8 cellular contexts compared by ENCODE assay signal in the genomic region with DNA sequence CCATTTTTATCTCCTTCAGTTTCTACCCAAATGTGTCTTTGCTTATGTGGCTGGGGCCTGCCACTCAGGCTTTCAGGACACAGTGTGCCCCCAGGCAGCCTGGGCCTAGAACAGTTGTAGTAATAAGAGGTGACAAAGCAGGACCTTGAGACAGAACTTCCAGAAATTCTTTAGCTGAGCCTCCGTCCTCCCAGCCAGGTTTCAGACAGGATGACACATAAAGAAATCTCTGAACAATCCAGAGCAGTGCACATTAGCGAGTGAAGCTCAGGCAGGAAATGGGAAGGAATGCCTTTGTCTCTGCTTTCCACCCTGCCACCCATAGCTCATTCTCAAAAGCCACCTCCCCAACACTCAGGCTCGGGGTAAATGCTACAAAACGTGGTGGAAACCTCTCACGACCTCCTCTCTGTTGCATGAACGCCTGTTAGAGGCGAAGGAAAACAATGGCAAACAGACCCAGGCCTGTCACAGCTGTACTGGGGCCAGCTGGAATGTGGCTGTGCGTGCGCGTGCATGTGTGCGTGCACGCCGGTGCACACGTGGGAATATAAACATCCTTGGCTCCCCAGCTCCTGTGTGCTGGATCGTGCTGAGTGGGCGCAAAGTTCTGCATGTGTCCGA.
A peak's percentile ranks its signal among the peaks of the same experiment; 100 is the strongest.
DNase-seq lines count a peak whose midpoint lies in the region; ATAC-seq and TF ChIP-seq lines count a peak whose summit lies in the region.

No MANE protein-coding gene starts in this region.

- no peak for TF ChIP-seq POLR2A in GM18505 (IDR thresholded peaks at IDR 0.05; ENCODE audit: borderline replicate concordance, extremely low read depth, insufficient read depth, insufficient read length)

- peak overlapping the region; percentile 60 for H3K27ac ChIP-seq in ectodermal cell (ENCODE audit: insufficient read depth, low read depth, low read length, poor library complexity, severe bottlenecking)

- no peaks in the 10 kb centered on the region for H3K36me3 ChIP-seq in ectodermal cell (ENCODE audit: control insufficient read depth, insufficient read depth, low read length)

- H3K4me3 ChIP-seq in ectodermal cell (ENCODE audit: insufficient read depth, low read depth, low read length): no peak overlapping the region

- H3K4me1 ChIP-seq in ectodermal cell (ENCODE audit: control insufficient read depth, insufficient read depth, low read length): peaks cover 45% of the 10 kb centered on the region

- DNase-seq in pulmonary artery endothelial cell (ENCODE audit: low read depth, low spot score) (peak; percentile 11), iPS-NIHi7 (ENCODE audit: extremely low spot score) (no peak), pons (ENCODE audit: low spot score) (no peak), cerebellar cortex (ENCODE audit: low spot score) (no peak)

- WGBS in ectodermal cell, 2 experiments: 84 to 89% methylated on average over 17 of the region's 17 CpGs

- no peaks in the 10 kb centered on the region for H3K9me3 ChIP-seq in ectodermal cell (ENCODE audit: control insufficient read depth, low read length)

- H3K27me3 ChIP-seq in ectodermal cell (ENCODE audit: control insufficient read depth, insufficient read depth, low read length, poor library complexity, severe bottlenecking): no peaks in the 10 kb centered on the region

- peak; percentile 8 for ATAC-seq in GM18505 (IDR thresholded peaks at IDR 0.05; ENCODE audit: unreplicated experiment)
- ATAC-seq in HG03439 (IDR thresholded peaks at IDR 0.05; ENCODE audit: unreplicated experiment): peak; percentile 8
- no peak for ATAC-seq in HG03196 (IDR thresholded peaks at IDR 0.05; ENCODE audit: unreplicated experiment)
